In the genomic region with DNA sequence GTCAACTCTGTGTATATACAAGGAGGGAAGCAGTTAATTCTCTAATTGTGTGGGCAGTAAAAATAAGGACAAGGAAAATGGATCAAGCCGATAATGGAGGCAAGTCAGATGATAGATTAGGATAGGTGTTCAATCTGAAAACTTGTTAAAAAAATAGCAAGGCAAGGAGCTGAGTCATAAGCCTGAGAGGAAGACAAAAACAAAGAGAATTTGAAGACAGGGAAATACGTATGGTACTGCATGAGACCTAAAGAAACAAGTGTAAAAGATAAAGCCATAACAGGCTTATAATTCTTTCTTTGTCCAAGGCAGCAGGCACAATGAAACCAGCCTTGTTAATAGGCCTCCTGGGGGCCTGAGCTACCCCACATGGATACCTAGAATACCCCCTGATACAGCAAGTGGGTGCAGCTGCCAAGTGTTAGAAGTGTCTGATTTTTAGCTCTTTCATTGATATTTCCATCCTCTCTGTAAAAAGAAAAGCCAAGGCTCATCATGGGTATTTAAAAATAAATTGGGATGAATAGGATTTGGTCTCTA, we compare ENCODE assay signal across 17 cellular contexts.
"Had no signal": no experiment of that assay in that cellular context is flagged by ENCODE, and none has a peak within 500 bp of the region (broad histone marks: within the 10 kb centered on the region; RNA-seq: fewer than 3 reads in every experiment).

No MANE protein-coding gene starts in this region.

- H3K36me3 Mint-ChIP-seq: naive B cell; stimulated activated naive B cell treated with anti-CD40 and anti-IgM and Interleukin-4, amounts not matched to agents 10 μg/mL and 1 μg/mL and 100 μg/mL, for 72 hours had no signal

- H3K4me3 Mint-ChIP-seq: dendritic cell treated with granulocyte-macrophage colony-stimulating factor and Interleukin-4, amounts not matched to agents 40 ng/mL and 50 ng/mL, for 4 days; naive B cell; nephron; stimulated activated naive B cell treated with anti-CD40 and anti-IgM and Interleukin-4, amounts not matched to agents 10 μg/mL and 1 μg/mL and 100 μg/mL, for 72 hours; stimulated activated naive CD8-positive, alpha-beta T cell treated with anti-CD3 and anti-CD28 coated beads, Interleukin-15, amount 100 ng/mL, for 72 hours had no signal

- H3K4me1 ChIP-seq: heart right ventricle, parathyroid adenoma, psoas muscle, testis, transverse colon had no signal

- H3K4me1 Mint-ChIP-seq: naive B cell; nephron; stimulated activated naive B cell treated with anti-CD40 and anti-IgM and Interleukin-4, amounts not matched to agents 10 μg/mL and 1 μg/mL and 100 μg/mL, for 72 hours; stimulated activated naive CD8-positive, alpha-beta T cell treated with anti-CD3 and anti-CD28 coated beads, Interleukin-15, amount 100 ng/mL, for 72 hours had no signal

- H3K9me3 Mint-ChIP-seq: nephron had no signal

- ATAC-seq: heart right ventricle; psoas muscle; sciatic nerve; stimulated activated naive B cell treated with anti-CD40 and anti-IgM and Interleukin-4, amounts not matched to agents 10 μg/mL and 1 μg/mL and 100 μg/mL, for 72 hours; stimulated activated naive CD8-positive, alpha-beta T cell treated with anti-CD3 and anti-CD28 coated beads, Interleukin-15, amount 100 ng/mL, for 72 hours had no signal

- H3K9me3 ChIP-seq: heart right ventricle, psoas muscle, testis, transverse colon had no signal

- H3K27ac Mint-ChIP-seq: dendritic cell treated with granulocyte-macrophage colony-stimulating factor and Interleukin-4, amounts not matched to agents 40 ng/mL and 50 ng/mL, for 4 days; naive B cell; nephron; stimulated activated naive B cell treated with anti-CD40 and anti-IgM and Interleukin-4, amounts not matched to agents 10 μg/mL and 1 μg/mL and 100 μg/mL, for 72 hours; stimulated activated naive CD8-positive, alpha-beta T cell treated with anti-CD3 and anti-CD28 coated beads, Interleukin-15, amount 100 ng/mL, for 72 hours had no signal

- H3K27me3 Mint-ChIP-seq: dendritic cell treated with granulocyte-macrophage colony-stimulating factor and Interleukin-4, amounts not matched to agents 40 ng/mL and 50 ng/mL, for 4 days; naive B cell; stimulated activated naive B cell treated with anti-CD40 and anti-IgM and Interleukin-4, amounts not matched to agents 10 μg/mL and 1 μg/mL and 100 μg/mL, for 72 hours; stimulated activated naive CD8-positive, alpha-beta T cell treated with anti-CD3 and anti-CD28 coated beads, Interleukin-15, amount 100 ng/mL, for 72 hours had no signal

- H3K36me3 ChIP-seq: heart right ventricle, transverse colon had no signal

- H3K4me3 ChIP-seq: heart right ventricle, psoas muscle, testis, transverse colon had no signal

- DNase-seq: cerebellar nuclear complex; foreskin melanocyte; heart right ventricle; hypothalamus; kidney glomerular epithelial cell; naive B cell; psoas muscle; stimulated activated CD4-positive, alpha-beta T cell treated with anti-CD3 and anti-CD28 coated beads, Interleukin-2, amount 100 ng/mL, for 24 hours; stimulated activated CD4-positive, alpha-beta T cell treated with anti-CD3 and anti-CD28 coated beads, Interleukin-4, amount 100 ng/mL, for 4 hours; stimulated activated naive B cell treated with anti-CD40 and anti-IgM and Interleukin-4, amounts not matched to agents 10 μg/mL and 1 μg/mL and 100 μg/mL, for 72 hours; stimulated activated naive CD8-positive, alpha-beta T cell treated with anti-CD3 and anti-CD28 coated beads, Interleukin-15, amount 100 ng/mL, for 72 hours; testis; transverse colon had no signal

- H3K27me3 ChIP-seq: heart right ventricle, testis, transverse colon had no signal
